8 cellular contexts compared by ENCODE assay signal in genomic region chr11:65132988-65133700, GRCh38. TPM values are rescaled to one million over a fixed set of nuclear protein-coding genes. Genes with fewer than 3 reads are reported as not detected.
DNase-seq lines count a peak whose midpoint lies in the region; ATAC-seq and TF ChIP-seq lines count a peak whose summit lies in the region.

No MANE protein-coding gene starts in this region.

- no peak overlapping the region for H4K8ac ChIP-seq in mesenchymal stem cell (ENCODE audit: low read length)

- H3K9me3 ChIP-seq in AG04450 (ENCODE audit: control insufficient read depth, insufficient read depth, low read length): no peaks in the 10 kb centered on the region; the same call in 1 of the 2 replicates
- no peaks in the 10 kb centered on the region for H3K9me3 ChIP-seq in GM23248 (ENCODE audit: low read depth)
- no peaks in the 10 kb centered on the region for H3K9me3 ChIP-seq in SJSA1 (replicated peaks)
- H3K9me3 ChIP-seq in mesenchymal stem cell (ENCODE audit: control insufficient read depth, low read length): no peaks in the 10 kb centered on the region
- H3K9me3 ChIP-seq in thoracic aorta: no peaks in the 10 kb centered on the region

- peak overlapping the region; percentile 21 for H3K27ac ChIP-seq in AG04450 (ENCODE audit: low read depth, low read length)
- peak overlapping the region; percentile 98; the same call in 1 of the 2 replicates for H3K27ac ChIP-seq in GM23248
- no peak overlapping the region for H3K27ac ChIP-seq in SJSA1
- peak overlapping the region; percentile 99 for H3K27ac ChIP-seq in cingulate gyrus (ENCODE audit: low read depth, low read length)
- no peak overlapping the region for H3K27ac ChIP-seq in mesenchymal stem cell (ENCODE audit: low read length, poor library complexity, severe bottlenecking)
- H3K27ac ChIP-seq in thoracic aorta: peak overlapping the region; percentile 94 to 100

- H3K9me2 ChIP-seq in GM23248 (ENCODE audit: insufficient read depth): no peaks in the 10 kb centered on the region

- in situ Hi-C loops in GM23248 (cut with MboI): no loop called here

- DNase-seq in AG04450 (ENCODE audit: low read depth, low spot score): no peak
- DNase-seq in GM23248: peak; percentile 51
- DNase-seq in SJSA1 (ENCODE audit: low read depth in 1 of 2, low spot score in 2 of 2): peak in 1 of 2 experiments; percentile 65
- peak; percentile 17 for DNase-seq in mesenchymal stem cell
- no peak for DNase-seq in thoracic aorta (ENCODE audit: low spot score)

- peak overlapping the region; percentile 82 for H3K4me2 ChIP-seq in GM23248 (ENCODE audit: unreplicated experiment)
- peak overlapping the region; percentile 91 for H3K4me2 ChIP-seq in mesenchymal stem cell (ENCODE audit: low read length, poor library complexity, severe bottlenecking)

- CTCF ChIA-PET in AG04450 (lab: Charles Lee): no interaction called here

- POLR2A ChIA-PET in AG04450 (lab: Yijun Ruan, JAX): interaction anchor here (0.6 to 2.6 kb wide), 3 partner anchors 15 to 725 kb away, joined by 3 to 14 read pairs (median 7); partner anchors contain the start of genes TM7SF2 and ZNHIT2

- H3K4me1 ChIP-seq in GM23248 (ENCODE audit: insufficient read depth) (peaks cover 8% of the 10 kb centered on the region), SJSA1 (replicated peaks) (peaks cover 16% of the 10 kb centered on the region), mesenchymal stem cell (ENCODE audit: control insufficient read depth, insufficient read depth, low read depth, low read length) (peaks cover 23% of the 10 kb centered on the region), thoracic aorta (ENCODE audit: control insufficient read depth in 1 of 2, low read depth in 2 of 2) (peaks cover 15 to 31% of the 10 kb centered on the region in 2 donors)

- peak overlapping the region; percentile 98 for H3K9ac ChIP-seq in GM23248
- peak overlapping the region; percentile 99 for H3K9ac ChIP-seq in mesenchymal stem cell (ENCODE audit: low read length)

- no peak overlapping the region for H3K4ac ChIP-seq in mesenchymal stem cell (ENCODE audit: low read depth in 1 of 2, low read length in 2 of 2)

- H4K91ac ChIP-seq in mesenchymal stem cell (ENCODE audit: low read length): no peak overlapping the region

- no peak overlapping the region for H2BK15ac ChIP-seq in mesenchymal stem cell (ENCODE audit: low read depth, poor library complexity, severe bottlenecking)

- H3F3A ChIP-seq in GM23248 (ENCODE audit: insufficient read depth): 0 out of 2 replicates have a peak, but pooled peaks cover 6% of the 10 kb centered on the region

- peak overlapping the region; percentile 82; the same call in 1 of the 2 replicates for H2AFZ ChIP-seq in GM23248
- no peak overlapping the region for H2AFZ ChIP-seq in mesenchymal stem cell (ENCODE audit: low read depth, low read length)

- peaks cover 37% of the 10 kb centered on the region for H3K79me2 ChIP-seq in GM23248 (ENCODE audit: insufficient read depth)

- no peak overlapping the region for H2BK5ac ChIP-seq in mesenchymal stem cell (ENCODE audit: low read depth, low read length, poor library complexity, severe bottlenecking)

- H3K4me3 ChIP-seq in AG04450 (ENCODE audit: low read depth, low read length): peak overlapping the region; percentile 95
- H3K4me3 ChIP-seq in GM23248: peak overlapping the region; percentile 84
- H3K4me3 ChIP-seq in SJSA1: peak overlapping the region; percentile 84
- peak overlapping the region; percentile 93 for H3K4me3 ChIP-seq in mesenchymal stem cell (ENCODE audit: insufficient read depth in 1 of 2, low read depth in 1 of 2, low read length in 2 of 2)
- peak overlapping the region; percentile 81 for H3K4me3 ChIP-seq in thoracic aorta

- no peaks in the 10 kb centered on the region for H4K20me1 ChIP-seq in GM23248 (ENCODE audit: insufficient read depth)

- H3K79me1 ChIP-seq in mesenchymal stem cell (replicated peaks; ENCODE audit: low read length, poor library complexity, severe bottlenecking): peaks cover 21% of the 10 kb centered on the region

- no peak overlapping the region for H2AK5ac ChIP-seq in mesenchymal stem cell (ENCODE audit: low read length, severe bottlenecking)

- no peak for ATAC-seq in thoracic aorta (ENCODE audit: insufficient number of reproducible peaks, low FRiP score, low read depth)
- ATAC-seq in HG03135 (IDR thresholded peaks at IDR 0.05; ENCODE audit: unreplicated experiment): no peak
- ATAC-seq in HG02885 (IDR thresholded peaks at IDR 0.05; ENCODE audit: poor library complexity, unreplicated experiment): no peak

- TF ChIP-seq CTCF in AG04450 (IDR thresholded peaks at IDR 0.05; ENCODE audit: low read depth, low read length) (no peak), thoracic aorta (IDR thresholded peaks at IDR 0.05) (no peak)

- H3K27me3 ChIP-seq in AG04450 (ENCODE audit: control insufficient read depth, insufficient read depth, low read length) (no peaks in the 10 kb centered on the region), GM23248 (replicated peaks; ENCODE audit: insufficient read depth) (no peaks in the 10 kb centered on the region), SJSA1 (replicated peaks) (no peaks in the 10 kb centered on the region), mesenchymal stem cell (ENCODE audit: control insufficient read depth in 1 of 2, insufficient read depth in 1 of 2, low read length in 2 of 2) (no peaks in the 10 kb centered on the region), thoracic aorta (replicated peaks; ENCODE audit: insufficient read depth) (no peaks in the 10 kb centered on the region)

- WGBS in GM23248 (ENCODE audit: low coverage in 1 of 2, low lambda C conversion rate in 2 of 2, missing lambda C conversion rate in 2 of 2), 2 experiments: 35% methylated on average over 18 of the region's 18 CpGs
- WGBS in mesenchymal stem cell: 79% methylated on average over 17 of the region's 18 CpGs

- H3K18ac ChIP-seq in mesenchymal stem cell (ENCODE audit: low read depth in 1 of 2, low read length in 2 of 2): peak overlapping the region in 1 of 2 experiments; percentile 99

- H3K36me3 ChIP-seq in GM23248 (ENCODE audit: low read depth) (peaks cover 4% of the 10 kb centered on the region; the same call in 1 of the 2 replicates), SJSA1 (peaks cover 61% of the 10 kb centered on the region), mesenchymal stem cell (ENCODE audit: control insufficient read depth in 1 of 2, insufficient read depth in 2 of 2, low read depth in 1 of 2, low read length in 2 of 2) (peaks cover 45 to 48% of the 10 kb centered on the region in 2 experiments), thoracic aorta (peaks cover 41% of the 10 kb centered on the region)

- no peak overlapping the region for H3K14ac ChIP-seq in mesenchymal stem cell (ENCODE audit: low read length in 2 of 2)

- no peak overlapping the region for H3K23ac ChIP-seq in mesenchymal stem cell (ENCODE audit: low read length in 2 of 2)

- no peak overlapping the region for H2BK12ac ChIP-seq in mesenchymal stem cell (ENCODE audit: low read length in 2 of 2)

- H2BK120ac ChIP-seq in mesenchymal stem cell (ENCODE audit: low read depth, low read length): no peak overlapping the region

RNA-seq across cellular contexts. Expression of gene SYVN1, which starts 1.2 kb away (rescaled TPM):
- polyA plus RNA-seq in AG04450 (2011; rRNA removed) (18.7 and 27.7 TPM in 2 replicates), GM23248 (2016; fragmentation: Nextera tagmentation; extraction: Ambion mirVana) (18.0 and 21.2 TPM in 2 replicates)
- 37.7 and 51.5 TPM in 2 replicates for polyA minus RNA-seq in AG04450 (2011; rRNA and poly(A)+ RNA removed)
- 29.5 and 64.2 TPM in 2 replicates for total RNA-seq in GM23248 (2014; rRNA removed; shearing (Covaris generic))
- total RNA-seq in SJSA1 (2014; rRNA removed; shearing (Covaris generic)): 15.6 and 20.2 TPM in 2 replicates
- polyA plus RNA-seq in mesenchymal stem cell (2013, experiment 1 of 2): 33.9 TPM
- 33.2 TPM for polyA plus RNA-seq in mesenchymal stem cell (2013, experiment 2 of 2)
- total RNA-seq in thoracic aorta: 10 to 100 TPM; 73.1 to 78.0 TPM

RNA-seq across cellular contexts. Expression of gene MRPL49, which starts 11.0 kb away (rescaled TPM):
- polyA plus RNA-seq in AG04450 (2011; rRNA removed) (54.2 and 55.7 TPM in 2 replicates), GM23248 (2016; fragmentation: Nextera tagmentation; extraction: Ambion mirVana) (48.6 and 53.3 TPM in 2 replicates)
- 30.5 and 32.4 TPM in 2 replicates for polyA minus RNA-seq in AG04450 (2011; rRNA and poly(A)+ RNA removed)
- 65.6 and 78.4 TPM in 2 replicates for total RNA-seq in GM23248 (2014; rRNA removed; shearing (Covaris generic))
- total RNA-seq in SJSA1 (2014; rRNA removed; shearing (Covaris generic)): 113 and 138 TPM in 2 replicates
- polyA plus RNA-seq in mesenchymal stem cell (2013, experiment 1 of 2): 34.0 TPM
- polyA plus RNA-seq in mesenchymal stem cell (2013, experiment 2 of 2): 33.7 TPM
- total RNA-seq in thoracic aorta: 10 to 100 TPM; 44.6 to 61.1 TPM

RNA-seq across cellular contexts. Expression of gene FAU, which starts 11.2 kb away (rescaled TPM):
- 426 and 504 TPM in 2 replicates for polyA plus RNA-seq in AG04450 (2011; rRNA removed)
- polyA minus RNA-seq in AG04450 (2011; rRNA and poly(A)+ RNA removed): 136 and 146 TPM in 2 replicates
- 180 and 199 TPM in 2 replicates for total RNA-seq in GM23248 (2014; rRNA removed; shearing (Covaris generic))
- polyA plus RNA-seq in GM23248 (2016; fragmentation: Nextera tagmentation; extraction: Ambion mirVana): 342 and 365 TPM in 2 replicates
- 672 and 1,078 TPM in 2 replicates for total RNA-seq in SJSA1 (2014; rRNA removed; shearing (Covaris generic))
- 1,069 TPM for polyA plus RNA-seq in mesenchymal stem cell (2013, experiment 1 of 2)
- 1,068 TPM for polyA plus RNA-seq in mesenchymal stem cell (2013, experiment 2 of 2)
- total RNA-seq in thoracic aorta: 100 to 1,000 TPM; 365 to 553 TPM

RNA-seq across cellular contexts. Expression of gene ZNHIT2, which starts 15.6 kb away (rescaled TPM):
- polyA plus RNA-seq in AG04450 (2011; rRNA removed): 3.1 and 3.6 TPM in 2 replicates
- 1.00 and 1.6 TPM in 2 replicates for polyA minus RNA-seq in AG04450 (2011; rRNA and poly(A)+ RNA removed)
- total RNA-seq in GM23248 (2014; rRNA removed; shearing (Covaris generic)): 12.3 and 13.2 TPM in 2 replicates
- 15.5 and 15.6 TPM in 2 replicates for polyA plus RNA-seq in GM23248 (2016; fragmentation: Nextera tagmentation; extraction: Ambion mirVana)
- total RNA-seq in SJSA1 (2014; rRNA removed; shearing (Covaris generic)): 22.8 and 42.1 TPM in 2 replicates
- polyA plus RNA-seq in mesenchymal stem cell (2013, experiment 1 of 2): 5.1 TPM
- polyA plus RNA-seq in mesenchymal stem cell (2013, experiment 2 of 2): 5.0 TPM
- total RNA-seq in thoracic aorta: 10 to 100 TPM; 10.0 to 13.8 TPM

RNA-seq across cellular contexts. Expression of gene TM7SF2, which starts 21.5 kb away (rescaled TPM):
- polyA plus RNA-seq in AG04450 (2011; rRNA removed) (10.3 and 15.1 TPM in 2 replicates), GM23248 (2016; fragmentation: Nextera tagmentation; extraction: Ambion mirVana) (2.5 and 2.6 TPM in 2 replicates)
- 11.6 and 20.0 TPM in 2 replicates for polyA minus RNA-seq in AG04450 (2011; rRNA and poly(A)+ RNA removed)
- 0.65 and 0.89 TPM in 2 replicates for total RNA-seq in GM23248 (2014; rRNA removed; shearing (Covaris generic))
- 1.5 and 2.4 TPM in 2 replicates for total RNA-seq in SJSA1 (2014; rRNA removed; shearing (Covaris generic))
- 37.6 TPM for polyA plus RNA-seq in mesenchymal stem cell (2013, experiment 1 of 2)
- polyA plus RNA-seq in mesenchymal stem cell (2013, experiment 2 of 2): 37.2 TPM
- total RNA-seq in thoracic aorta: 10 to 100 TPM in 1 of 2 donors, 1 to 10 TPM in 1; 2.5 to 49.0 TPM

Comparison
In these comparisons a context has a peak if more than half of its experiments do, and no peak if none do; other contexts are left out.
1. DNase-seq: peak in GM23248 (single experiment) and mesenchymal stem cell (single experiment); none in AG04450 (single experiment) and thoracic aorta (single experiment).
2. H3K27ac ChIP-seq: peak in AG04450 (single experiment), GM23248 (single experiment), cingulate gyrus (single experiment) and thoracic aorta (2 of 2); none in SJSA1 (single experiment) and mesenchymal stem cell (single experiment).
3. Peak in every context shown above with its lines, with median percentiles within 50 percentile points of each other: H3K4me3 ChIP-seq.